14 cellular contexts compared by ENCODE assay signal in the genomic region with DNA sequence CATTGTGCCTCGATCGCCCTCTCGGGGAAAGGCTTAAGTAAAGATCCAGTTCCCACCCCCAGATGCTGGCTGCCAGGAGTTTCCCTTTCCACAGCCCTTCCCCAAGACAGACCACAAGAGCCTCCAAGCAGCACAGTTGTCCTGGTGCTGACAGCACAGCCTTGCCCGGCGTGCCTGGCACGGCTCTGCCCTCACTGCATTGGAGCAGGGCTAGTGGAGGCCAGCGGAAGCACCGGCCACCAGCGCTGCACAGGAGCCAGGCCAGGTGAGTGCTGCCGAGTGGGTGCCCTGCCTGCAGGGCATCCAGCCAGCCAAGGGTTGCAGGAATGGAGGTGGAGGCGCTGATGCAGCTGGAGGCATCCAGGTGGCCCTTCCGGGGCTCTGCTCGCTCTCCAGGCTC. TPM values are rescaled to one million over a fixed set of nuclear protein-coding genes. Genes with fewer than 3 reads are reported as not detected.
DNase-seq lines count a peak whose midpoint lies in the region; ATAC-seq and TF ChIP-seq lines count a peak whose summit lies in the region.
"Had no signal": no experiment of that assay in that cellular context is flagged by ENCODE, and none has a peak within 500 bp of the region (broad histone marks: within the 10 kb centered on the region; RNA-seq: fewer than 3 reads in every experiment).

No MANE protein-coding gene starts in this region.

- peaks cover 39% of the 10 kb centered on the region for H3K36me3 Mint-ChIP-seq in activated T-helper 17 cell treated with anti-CD3 and anti-CD28 coated beads, Interleukin-2, amount 50 U/mL, for 72 hours (ENCODE audit: low read depth)

- no peaks in the 10 kb centered on the region for H3K27me3 Mint-ChIP-seq in activated T-helper 17 cell treated with anti-CD3 and anti-CD28 coated beads, Interleukin-2, amount 50 U/mL, for 72 hours
- H3K27me3 Mint-ChIP-seq: B cell; CD8-positive, alpha-beta memory T cell; IgD-negative memory B cell had no signal

- H3K4me3 Mint-ChIP-seq in activated T-helper 17 cell treated with anti-CD3 and anti-CD28 coated beads, Interleukin-2, amount 50 U/mL, for 72 hours: no peak overlapping the region
- H3K4me3 Mint-ChIP-seq: B cell; CD14-positive monocyte; CD8-positive, alpha-beta memory T cell; GM23338; IgD-negative memory B cell had no signal

- H3K9me3 ChIP-seq in cardiac muscle cell (ENCODE audit: low read depth): no peaks in the 10 kb centered on the region

- no peaks in the 10 kb centered on the region for H3K9me3 Mint-ChIP-seq in activated T-helper 17 cell treated with anti-CD3 and anti-CD28 coated beads, Interleukin-2, amount 50 U/mL, for 72 hours
- H3K9me3 Mint-ChIP-seq: CD8-positive, alpha-beta memory T cell; GM23338; IgD-negative memory B cell had no signal

- no peak overlapping the region; the same call in 1 of the 2 replicates for H2AFZ ChIP-seq in KMS-11 (ENCODE audit: low read depth)
- H2AFZ ChIP-seq: GM23338 had no signal

- DNase-seq in cardiac muscle cell (ENCODE audit: low read depth in 1 of 2, low spot score in 1 of 2) (no peak), left ventricle myocardium superior (no peak), myocyte (ENCODE audit: low read depth) (peak; percentile 57), Ammon's horn (ENCODE audit: low spot score) (no peak)
- DNase-seq: ACHN; CD8-positive, alpha-beta memory T cell; DMS79 had no signal

- H3K36me3 ChIP-seq in cardiac muscle cell: peaks cover 15% of the 10 kb centered on the region
- no peaks in the 10 kb centered on the region for H3K36me3 ChIP-seq in KMS-11 (ENCODE audit: insufficient read depth)

- H3K4me1 Mint-ChIP-seq in activated T-helper 17 cell treated with anti-CD3 and anti-CD28 coated beads, Interleukin-2, amount 50 U/mL, for 72 hours: peaks cover 7% of the 10 kb centered on the region

- peaks cover 27% of the 10 kb centered on the region for H3K4me1 ChIP-seq in cardiac muscle cell (ENCODE audit: low read depth)
- peaks cover 36% of the 10 kb centered on the region for H3K4me1 ChIP-seq in KMS-11 (ENCODE audit: low read depth, poor library complexity, severe bottlenecking)

- no peaks in the 10 kb centered on the region for H3K27me3 ChIP-seq in cardiac muscle cell
- H3K27me3 ChIP-seq in KMS-11 (ENCODE audit: insufficient read depth, low read depth): no peaks in the 10 kb centered on the region

- no peak overlapping the region for H3K27ac Mint-ChIP-seq in activated T-helper 17 cell treated with anti-CD3 and anti-CD28 coated beads, Interleukin-2, amount 50 U/mL, for 72 hours
- H3K27ac Mint-ChIP-seq: B cell, GM23338, IgD-negative memory B cell had no signal

- no peak overlapping the region for H3K4me3 ChIP-seq in cardiac muscle cell
- peak overlapping the region; percentile 42 for H3K4me3 ChIP-seq in KMS-11 (IDR thresholded peaks at IDR 0.05; ENCODE audit: insufficient read depth, low read depth, low read length)
- H3K4me3 ChIP-seq: GM23338 had no signal

- peak overlapping the region; percentile 67 for H3K4me2 ChIP-seq in KMS-11
- H3K4me2 ChIP-seq: GM23338 had no signal

- H3K27ac ChIP-seq in cardiac muscle cell (peak overlapping the region; percentile 77), KMS-11 (peak overlapping the region; percentile 96)

- H4K20me1 ChIP-seq in KMS-11 (ENCODE audit: insufficient read depth): no peaks in the 10 kb centered on the region

- no peak for ATAC-seq in left ventricle myocardium superior
- no peak for ATAC-seq in activated T-helper 17 cell treated with anti-CD3 and anti-CD28 coated beads, Interleukin-2, amount 50 U/mL, for 72 hours (replicated peaks)
- ATAC-seq in HG03342 (IDR thresholded peaks at IDR 0.05; ENCODE audit: unreplicated experiment): no peak

- intact Hi-C loops in left ventricle myocardium superior (cut with micrococcal nuclease): no loop called here

- TF ChIP-seq CTCF in cardiac muscle cell (IDR thresholded peaks at IDR 0.05; ENCODE audit: low read depth, low read length) (no peak), KMS-11 (conservative IDR thresholded peaks at IDR 0.05; ENCODE audit: low read depth, low read length) (no peak)

- peak overlapping the region; percentile 83 for H3K9ac ChIP-seq in KMS-11

- no peaks in the 10 kb centered on the region for H3K79me2 ChIP-seq in KMS-11 (ENCODE audit: insufficient read depth, low read depth)

RNA-seq across cellular contexts. Expression of a gene that starts 9.6 kb away (rescaled TPM):
- 1.4 and 2.7 TPM in 2 replicates for total RNA-seq in cardiac muscle cell
- 0.37 and 0.92 TPM in 2 replicates for polyA plus RNA-seq in cardiac muscle cell
- total RNA-seq in left ventricle myocardium superior: 0.45 TPM
- total RNA-seq in myocyte: 0.48 and 0.57 TPM in 2 replicates
- polyA plus RNA-seq in myocyte (2012): 0.32 TPM
- total RNA-seq in activated T-helper 17 cell treated with anti-CD3 and anti-CD28 coated beads, Interleukin-2, amount 50 U/mL, for 72 hours: 1 to 10 TPM; 1.1 to 1.2 TPM
- polyA plus RNA-seq: CD14-positive monocyte; CD8-positive, alpha-beta memory T cell; IgD-negative memory B cell had no signal

RNA-seq across cellular contexts. Expression of a gene that starts 53.5 kb away (rescaled TPM):
- total RNA-seq in cardiac muscle cell: 26.8 and 40.1 TPM in 2 replicates
- 45.0 and 51.6 TPM in 2 replicates for polyA plus RNA-seq in cardiac muscle cell
- total RNA-seq in left ventricle myocardium superior: 14.6 TPM
- 27.2 and 29.0 TPM in 2 replicates for total RNA-seq in myocyte
- 37.9 TPM for polyA plus RNA-seq in myocyte (2012)
- 10 to 100 TPM in 1 of 2 donors, 1 to 10 TPM in 1; 9.2 to 10.6 TPM for total RNA-seq in activated T-helper 17 cell treated with anti-CD3 and anti-CD28 coated beads, Interleukin-2, amount 50 U/mL, for 72 hours
